Comparison of ENCODE assay signal across 9 cellular contexts in the genomic region with DNA sequence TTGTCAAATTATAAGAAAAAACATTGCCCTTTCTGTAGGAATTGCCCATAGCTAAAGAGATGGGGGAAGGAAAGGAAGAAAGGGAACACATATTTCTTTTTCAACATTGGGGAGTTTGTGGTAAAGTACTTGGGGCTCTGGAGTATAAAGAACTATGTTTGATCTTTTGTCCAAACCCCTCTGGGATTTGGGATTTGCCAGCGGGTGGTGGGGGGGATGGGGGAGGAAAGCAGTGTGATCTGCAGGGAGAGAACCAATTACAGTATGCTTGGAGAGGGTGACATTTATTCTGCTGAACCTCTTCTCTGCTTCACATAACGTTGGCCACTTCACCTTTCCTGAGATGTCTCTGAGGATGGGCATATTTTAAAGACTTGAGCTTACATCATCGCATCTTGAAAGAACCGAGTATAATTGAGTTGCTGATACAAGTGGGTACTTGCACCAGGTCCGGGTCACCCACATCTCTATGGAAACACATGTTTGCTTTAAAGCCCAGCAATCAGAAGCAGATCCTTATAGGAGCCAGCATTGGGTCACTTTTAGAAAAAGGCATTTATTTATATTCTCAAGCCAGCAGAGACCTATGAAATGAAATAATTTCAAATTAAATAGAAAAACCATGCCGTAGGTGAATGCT.
DNase-seq lines count a peak whose midpoint lies in the region; ATAC-seq and TF ChIP-seq lines count a peak whose summit lies in the region.
"Had no signal": no experiment of that assay in that cellular context is flagged by ENCODE, and none has a peak within 500 bp of the region (broad histone marks: within the 10 kb centered on the region; RNA-seq: fewer than 3 reads in every experiment).

No MANE protein-coding gene starts in this region.

- H3K36me3 ChIP-seq in SK-N-MC (ENCODE audit: insufficient read depth, low read length): no peaks in the 10 kb centered on the region
- H3K36me3 ChIP-seq in iPS-15b (ENCODE audit: control insufficient read depth, insufficient read depth, low read length): no peaks in the 10 kb centered on the region
- H3K36me3 ChIP-seq in stomach: no peaks in the 10 kb centered on the region
- H3K36me3 ChIP-seq in left ventricle myocardium inferior: no peaks in the 10 kb centered on the region

- H3K9me3 ChIP-seq in SK-N-MC (ENCODE audit: low read depth, low read length): no peaks in the 10 kb centered on the region
- no peaks in the 10 kb centered on the region for H3K9me3 ChIP-seq in iPS-15b (ENCODE audit: control insufficient read depth, insufficient read depth, low read length)
- H3K9me3 ChIP-seq in stomach: no peaks in the 10 kb centered on the region
- no peaks in the 10 kb centered on the region for H3K9me3 ChIP-seq in left ventricle myocardium inferior (replicated peaks)

- H3K4me1 ChIP-seq in iPS-15b (ENCODE audit: control insufficient read depth, insufficient read depth, low read length) (peaks cover 65% of the 10 kb centered on the region), stomach (peaks cover 41 to 87% (median 64%) of the 10 kb centered on the region in 4 donors), left ventricle myocardium inferior (peaks cover 78% of the 10 kb centered on the region)

- DNase-seq in NCI-H146 (lab: John Stamatoyannopoulos, UW) (peak; percentile 28), NCI-H146 treated with DMSO at 0.1 percent for 48 hours (lab: John Stamatoyannopoulos, UW; ENCODE audit: unreplicated experiment) (no peak), SK-N-MC (ENCODE audit: low read depth, low spot score) (no peak), stomach (no peak), left ventricle myocardium inferior (no peak)

- TF ChIP-seq CTCF in stomach (IDR thresholded peaks at IDR 0.05) (no peak), left ventricle myocardium inferior (IDR thresholded peaks at IDR 0.05; ENCODE audit: borderline replicate concordance) (no peak)

- peak overlapping the region; percentile 64 for H3K4me3 ChIP-seq in SK-N-MC
- peak overlapping the region; percentile 36 for H3K4me3 ChIP-seq in iPS-15b (ENCODE audit: low read depth, low read length)
- H3K4me3 ChIP-seq in stomach: peak overlapping the region in 3 of 4 donors; percentile 0 to 35 (median 16)
- H3K4me3 ChIP-seq in left ventricle myocardium inferior: no peak overlapping the region
- H3K4me3 ChIP-seq: lung had no signal

- H3K27ac ChIP-seq in SK-N-MC (peak overlapping the region; percentile 89), stomach (peak overlapping the region in 4 of 5 donors; percentile 75 to 91 (median 88)), left ventricle myocardium inferior (replicated peaks) (no peak overlapping the region)

- TF ChIP-seq EP300 in stomach (IDR thresholded peaks at IDR 0.05): no peak

- no peak for ATAC-seq in GM18861 (IDR thresholded peaks at IDR 0.05; ENCODE audit: unreplicated experiment)
- ATAC-seq in GM21717 (IDR thresholded peaks at IDR 0.05; ENCODE audit: unreplicated experiment): no peak

- peak overlapping the region; percentile 21 for H3K9ac ChIP-seq in SK-N-MC (ENCODE audit: insufficient read length)
- H3K9ac ChIP-seq in iPS-15b (ENCODE audit: low read depth, low read length): no peak overlapping the region

- intact Hi-C loops in stomach (cut with DNase I; ENCODE audit: low total_unique reads): no loop called here
- intact Hi-C loops in left ventricle myocardium inferior (cut with micrococcal nuclease): no loop called here

- TF ChIP-seq POLR2A in stomach (IDR thresholded peaks at IDR 0.05): no peak

- 35 to 59% (median 51%) methylated on average over 6 of the region's 6 CpGs for WGBS in stomach, 5 donors

- no peaks in the 10 kb centered on the region for H3K27me3 ChIP-seq in iPS-15b (ENCODE audit: control insufficient read depth, insufficient read depth, low read length)
- H3K27me3 ChIP-seq in stomach: no peaks in the 10 kb centered on the region
- H3K27me3 ChIP-seq in left ventricle myocardium inferior (ENCODE audit: low read depth): no peaks in the 10 kb centered on the region
